Comparison of ENCODE assay signal across 1 cellular context in genomic region chr3:45656575-45657363, GRCh38.
TF ChIP-seq lines count a peak whose summit lies in the region.

No MANE protein-coding gene starts in this region.

TF ChIP-seq in HepG2, 621 proteins besides CTCF, POLR2A, EP300 and RAD21 (continued from another document and continues in another):
- no peak for TF ChIP-seq TBL1XR1 (IDR thresholded peaks at IDR 0.05; ENCODE audit: borderline replicate concordance, low read length, partially characterized antibody)
- TF ChIP-seq ZNF687 (CRISPR knock-in tag; IDR thresholded peaks at IDR 0.05): peak; percentile 46
- TF ChIP-seq MAF1 (CRISPR knock-in tag; IDR thresholded peaks at IDR 0.05; ENCODE audit: borderline replicate concordance): no peak
- no peak for TF ChIP-seq SOX13 (IDR thresholded peaks at IDR 0.05)
- TF ChIP-seq SOX13 (CRISPR knock-in tag; conservative IDR thresholded peaks at IDR 0.05 in 1 of 2, IDR thresholded peaks at IDR 0.05 in 1 of 2): no peak; a peak in 1 of 4 replicates
- TF ChIP-seq CHCHD3 (CRISPR knock-in tag; IDR thresholded peaks at IDR 0.05): no peak
- TF ChIP-seq ZNF800 (CRISPR knock-in tag; IDR thresholded peaks at IDR 0.05): 0 out of 2 replicates have a peak, but pooled peaks have one; percentile 30
- peak; percentile 45; the same call in 1 of the 2 replicates for TF ChIP-seq ZFX (CRISPR knock-in tag; IDR thresholded peaks at IDR 0.05; ENCODE audit: low read depth)
- no peak for TF ChIP-seq PHF21A (CRISPR knock-in tag; IDR thresholded peaks at IDR 0.05)
- TF ChIP-seq KLF9 (CRISPR knock-in tag; IDR thresholded peaks at IDR 0.05; ENCODE audit: low read depth): no peak
- no peak for TF ChIP-seq DMTF1 (CRISPR knock-in tag; IDR thresholded peaks at IDR 0.05)
- no peak for TF ChIP-seq IKZF1 (IDR thresholded peaks at IDR 0.05)
- no peak for TF ChIP-seq FOXM1 (CRISPR knock-in tag; IDR thresholded peaks at IDR 0.05)
- TF ChIP-seq ZNF777 (CRISPR knock-in tag; IDR thresholded peaks at IDR 0.05): 0 out of 2 replicates have a peak, but pooled peaks have one; percentile 29
- TF ChIP-seq RNF2 (conservative IDR thresholded peaks at IDR 0.05; ENCODE audit: low read depth): no peak
- no peak for TF ChIP-seq PLSCR1 (CRISPR knock-in tag; IDR thresholded peaks at IDR 0.05; ENCODE audit: borderline replicate concordance)
- no peak for TF ChIP-seq CSRNP2 (CRISPR knock-in tag; conservative IDR thresholded peaks at IDR 0.05; ENCODE audit: low read depth)
- TF ChIP-seq HBP1 (CRISPR knock-in tag; IDR thresholded peaks at IDR 0.05; ENCODE audit: low read depth): no peak
- no peak for TF ChIP-seq DRAP1 (CRISPR knock-in tag; IDR thresholded peaks at IDR 0.05)
- no peak for TF ChIP-seq ZNF781 (CRISPR knock-in tag; IDR thresholded peaks at IDR 0.05; ENCODE audit: borderline replicate concordance, not compliant biosample characterization)
- no peak for TF ChIP-seq ZNF878 (CRISPR knock-in tag; IDR thresholded peaks at IDR 0.05)
- peak; percentile 44; the same call in 1 of the 2 replicates for TF ChIP-seq ELF3 (CRISPR knock-in tag; IDR thresholded peaks at IDR 0.05)
- TF ChIP-seq MLXIP (CRISPR knock-in tag; IDR thresholded peaks at IDR 0.05; ENCODE audit: borderline replicate concordance): no peak
- no peak for TF ChIP-seq KLF13 (CRISPR knock-in tag; IDR thresholded peaks at IDR 0.05)
- no peak for TF ChIP-seq IKZF4 (CRISPR knock-in tag; IDR thresholded peaks at IDR 0.05; ENCODE audit: borderline replicate concordance, low read depth, not compliant biosample characterization)
- no peak for TF ChIP-seq MEIS2 (CRISPR knock-in tag; IDR thresholded peaks at IDR 0.05)
- no peak for TF ChIP-seq ZBTB37 (CRISPR knock-in tag; IDR thresholded peaks at IDR 0.05)
- TF ChIP-seq HMG20A (CRISPR knock-in tag; IDR thresholded peaks at IDR 0.05; ENCODE audit: borderline replicate concordance): no peak
- no peak for TF ChIP-seq POLR2G (IDR thresholded peaks at IDR 0.05; ENCODE audit: low read depth, low read length)
- TF ChIP-seq MAFG (CRISPR knock-in tag; IDR thresholded peaks at IDR 0.05): no peak
- peak; percentile 21; the same call in 1 of the 2 replicates for TF ChIP-seq CEBPB (IDR thresholded peaks at IDR 0.05; ENCODE audit: borderline replicate concordance, low read depth, low read length)
- TF ChIP-seq CEBPG (CRISPR knock-in tag; IDR thresholded peaks at IDR 0.05): peak; percentile 2; the same call in 1 of the 2 replicates
- TF ChIP-seq PITX1 (CRISPR knock-in tag; IDR thresholded peaks at IDR 0.05): peak; percentile 28; the same call in 1 of the 2 replicates
- TF ChIP-seq SKIL (CRISPR knock-in tag; IDR thresholded peaks at IDR 0.05; ENCODE audit: borderline replicate concordance): no peak
- TF ChIP-seq PAWR (CRISPR knock-in tag; IDR thresholded peaks at IDR 0.05; ENCODE audit: borderline replicate concordance): no peak
- no peak for TF ChIP-seq ZNF121 (CRISPR knock-in tag; IDR thresholded peaks at IDR 0.05)
- TF ChIP-seq ZNF292 (CRISPR knock-in tag; IDR thresholded peaks at IDR 0.05; ENCODE audit: borderline replicate concordance, low read depth): no peak
- no peak for TF ChIP-seq ZSCAN5A (CRISPR knock-in tag; IDR thresholded peaks at IDR 0.05; ENCODE audit: borderline replicate concordance)
- TF ChIP-seq ZNF24 (IDR thresholded peaks at IDR 0.05): no peak
